In genomic region chr11:88332851-88333250, GRCh38 we compare ENCODE assay signal across 18 cellular contexts. TPM values are rescaled to one million over a fixed set of nuclear protein-coding genes. Genes with fewer than 3 reads are reported as not detected.
DNase-seq lines count a peak whose midpoint lies in the region; TF ChIP-seq lines count a peak whose summit lies in the region.
"Had no signal": no experiment of that assay in that cellular context is flagged by ENCODE, and none has a peak within 500 bp of the region (broad histone marks: within the 10 kb centered on the region; RNA-seq: fewer than 3 reads in every experiment).

No MANE protein-coding gene starts in this region.

- no peaks in the 10 kb centered on the region for H3K9me3 Mint-ChIP-seq in MCF 10A (ENCODE audit: unreplicated experiment)

- no peaks in the 10 kb centered on the region for H3K27me3 ChIP-seq in breast epithelium
- H3K27me3 ChIP-seq: adrenal gland, neutrophil, SJCRH30 had no signal

- no peaks in the 10 kb centered on the region for H3K9me3 ChIP-seq in breast epithelium
- H3K9me3 ChIP-seq: adrenal gland, left ventricle myocardium inferior, neutrophil, SJCRH30 had no signal

- no peaks in the 10 kb centered on the region for H3K27me3 Mint-ChIP-seq in MCF 10A (ENCODE audit: insufficient read depth, unreplicated experiment)

- intact Hi-C loops in MCF 10A (cut with micrococcal nuclease): no loop called here
- intact Hi-C loops in breast epithelium (cut with DNase I; ENCODE audit: low total_unique reads): no loop called here

- H3K27ac ChIP-seq in breast epithelium: no peak overlapping the region
- H3K27ac ChIP-seq: adrenal gland, left ventricle myocardium inferior, neutrophil, SJCRH30 had no signal

- TF ChIP-seq CTCF in MCF 10A (IDR thresholded peaks at IDR 0.05; ENCODE audit: unreplicated experiment) (no peak), breast epithelium (IDR thresholded peaks at IDR 0.05) (no peak), fibroblast of the aortic adventitia (IDR thresholded peaks at IDR 0.05; ENCODE audit: insufficient read depth, low read length) (peak; percentile 1)

- H3K36me3 Mint-ChIP-seq in MCF 10A (ENCODE audit: insufficient read depth, unreplicated experiment): peaks cover 43% of the 10 kb centered on the region

- TF ChIP-seq POLR2A in breast epithelium (IDR thresholded peaks at IDR 0.05): no peak

- POLR2A ChIA-PET in MCF 10A (lab: Yijun Ruan, JAX): interaction anchor here (1.4 to 7.7 kb wide), 3 partner anchors 12 to 78 kb away, joined by 3 to 97 read pairs (median 4); no protein-coding TSS in a partner anchor

- CTCF ChIA-PET in MCF 10A (lab: Yijun Ruan, JAX): interaction anchor here (2.0 kb wide), 1 partner anchor 211 kb away, joined by 5 read pairs; no protein-coding TSS in a partner anchor

- H3K27ac Mint-ChIP-seq in MCF 10A (ENCODE audit: low read depth, unreplicated experiment): no peak overlapping the region

- no peaks in the 10 kb centered on the region for H3K4me1 ChIP-seq in breast epithelium
- H3K4me1 ChIP-seq: SJCRH30 had no signal

- H3K4me3 ChIP-seq in breast epithelium (no peak overlapping the region), fibroblast of the aortic adventitia (ENCODE audit: low read depth, low read length) (no peak overlapping the region)
- H3K4me3 ChIP-seq: adrenal gland, left ventricle myocardium inferior, SJCRH30 had no signal

- BruUV-seq in MCF 10A (replicated peaks; lab: Mats Ljungman, UMichigan): no TSS peak

- H3K4me1 Mint-ChIP-seq in MCF 10A (ENCODE audit: insufficient read depth, unreplicated experiment): peaks cover 15% of the 10 kb centered on the region

- H3K36me3 ChIP-seq in breast epithelium: no peaks in the 10 kb centered on the region
- H3K36me3 ChIP-seq: adrenal gland, SJCRH30 had no signal

- DNase-seq in MCF 10A (ENCODE audit: unreplicated experiment) (peak; percentile 54), breast epithelium (ENCODE audit: low spot score in 2 of 2) (no peak), RKO (ENCODE audit: low spot score) (peak; percentile 56), fibroblast of the aortic adventitia (ENCODE audit: low read depth) (peak; percentile 37), COLO668 (lab: John Stamatoyannopoulos, UW; ENCODE audit: unreplicated experiment) (no peak), NCI-H524 treated with DMSO at 0.1 percent for 48 hours (lab: John Stamatoyannopoulos, UW) (no peak), NCI-H774 (lab: John Stamatoyannopoulos, UW) (no peak)
- no peak for DNase-seq in stimulated activated CD4-positive, alpha-beta T cell treated with anti-CD3 and anti-CD28 coated beads, Interleukin-4, amount 100 ng/mL, for 4 hours
- DNase-seq: activated gamma-delta T cell; adrenal gland; central memory CD4-positive, alpha-beta T cell; KG1; left ventricle myocardium inferior; NCI-H1105; NCI-H526 treated with DMSO at 0.1 percent for 48 hours; SJCRH30; stimulated activated CD4-positive, alpha-beta T cell treated with anti-CD3 and anti-CD28 coated beads, Interleukin-12 subunit alpha, Interleukin-12 subunit beta, amount 100 ng/mL, for 4 hours had no signal

- H3K4me3 Mint-ChIP-seq in MCF 10A (ENCODE audit: unreplicated experiment): no peak overlapping the region

RNA-seq across cellular contexts. Expression of gene CTSC, which starts 4.7 kb away (rescaled TPM):
- total RNA-seq in MCF 10A (2022) (79.1 and 103 TPM in 2 replicates), breast epithelium (100 to 1,000 TPM in 1 of 3 donors, 10 to 100 TPM in 2; 56.0 to 103 (median 64.1) TPM), fibroblast of the aortic adventitia (ENCODE audit: low replicate concordance) (20.5 and 69.1 TPM in 2 replicates)

Comparison
In these comparisons a context has a peak if more than half of its experiments do, and no peak if none do; other contexts are left out.
1. DNase-seq: peak in MCF 10A (single experiment), RKO (single experiment) and fibroblast of the aortic adventitia (single experiment); none in breast epithelium (0 of 2), COLO668 (single experiment), NCI-H524 treated with DMSO at 0.1 percent for 48 hours (single experiment), NCI-H774 (single experiment) and stimulated activated CD4-positive, alpha-beta T cell treated with anti-CD3 and anti-CD28 coated beads, Interleukin-4, amount 100 ng/mL, for 4 hours (0 of 2).